ENCODE assay signal across 1 cellular context in the genomic region with DNA sequence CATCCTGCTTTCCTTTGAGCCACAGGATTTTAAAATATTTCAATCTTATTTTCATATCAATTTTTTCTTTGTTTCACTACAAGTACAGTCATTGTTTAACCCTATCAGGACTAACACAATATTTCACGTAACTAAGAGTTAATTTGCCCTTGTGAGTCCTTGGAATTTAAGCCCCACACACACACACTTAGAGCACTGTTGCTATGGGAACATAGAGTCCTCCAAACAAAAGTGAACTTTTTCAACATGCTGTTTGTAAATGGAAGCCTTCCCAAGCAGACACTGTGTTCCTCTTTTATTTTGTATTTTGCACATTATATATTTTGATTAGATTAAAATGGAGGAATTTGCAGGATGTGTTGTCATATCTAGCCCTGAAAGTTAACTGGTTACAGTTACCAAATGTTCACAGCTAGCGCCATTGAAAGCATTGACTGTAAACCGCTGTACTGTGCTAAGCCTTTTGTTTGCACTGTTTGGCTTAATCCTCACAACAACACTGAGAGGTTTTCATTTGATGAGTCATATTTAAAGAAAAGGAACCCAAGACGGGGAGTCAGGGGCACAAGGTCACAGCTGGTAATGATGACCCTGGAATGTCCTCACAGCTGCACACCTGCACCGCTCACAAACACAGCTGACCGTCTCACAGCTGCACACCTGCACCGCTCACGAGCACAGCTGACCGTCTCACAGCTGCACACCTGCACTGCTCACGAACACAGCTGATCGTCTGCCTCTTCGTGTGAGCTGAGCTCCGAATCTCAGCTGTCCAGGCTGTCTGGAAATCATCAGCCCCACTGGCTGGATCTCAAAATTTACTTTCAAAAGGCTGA.
A peak's percentile ranks its signal among the peaks of the same experiment; 100 is the strongest.
TF ChIP-seq lines count a peak whose summit lies in the region.

No MANE protein-coding gene starts in this region.

TF ChIP-seq in HepG2, 621 proteins besides CTCF, POLR2A, EP300 and RAD21 (continued from another document and continues in another):
- TF ChIP-seq, protein P1, sequence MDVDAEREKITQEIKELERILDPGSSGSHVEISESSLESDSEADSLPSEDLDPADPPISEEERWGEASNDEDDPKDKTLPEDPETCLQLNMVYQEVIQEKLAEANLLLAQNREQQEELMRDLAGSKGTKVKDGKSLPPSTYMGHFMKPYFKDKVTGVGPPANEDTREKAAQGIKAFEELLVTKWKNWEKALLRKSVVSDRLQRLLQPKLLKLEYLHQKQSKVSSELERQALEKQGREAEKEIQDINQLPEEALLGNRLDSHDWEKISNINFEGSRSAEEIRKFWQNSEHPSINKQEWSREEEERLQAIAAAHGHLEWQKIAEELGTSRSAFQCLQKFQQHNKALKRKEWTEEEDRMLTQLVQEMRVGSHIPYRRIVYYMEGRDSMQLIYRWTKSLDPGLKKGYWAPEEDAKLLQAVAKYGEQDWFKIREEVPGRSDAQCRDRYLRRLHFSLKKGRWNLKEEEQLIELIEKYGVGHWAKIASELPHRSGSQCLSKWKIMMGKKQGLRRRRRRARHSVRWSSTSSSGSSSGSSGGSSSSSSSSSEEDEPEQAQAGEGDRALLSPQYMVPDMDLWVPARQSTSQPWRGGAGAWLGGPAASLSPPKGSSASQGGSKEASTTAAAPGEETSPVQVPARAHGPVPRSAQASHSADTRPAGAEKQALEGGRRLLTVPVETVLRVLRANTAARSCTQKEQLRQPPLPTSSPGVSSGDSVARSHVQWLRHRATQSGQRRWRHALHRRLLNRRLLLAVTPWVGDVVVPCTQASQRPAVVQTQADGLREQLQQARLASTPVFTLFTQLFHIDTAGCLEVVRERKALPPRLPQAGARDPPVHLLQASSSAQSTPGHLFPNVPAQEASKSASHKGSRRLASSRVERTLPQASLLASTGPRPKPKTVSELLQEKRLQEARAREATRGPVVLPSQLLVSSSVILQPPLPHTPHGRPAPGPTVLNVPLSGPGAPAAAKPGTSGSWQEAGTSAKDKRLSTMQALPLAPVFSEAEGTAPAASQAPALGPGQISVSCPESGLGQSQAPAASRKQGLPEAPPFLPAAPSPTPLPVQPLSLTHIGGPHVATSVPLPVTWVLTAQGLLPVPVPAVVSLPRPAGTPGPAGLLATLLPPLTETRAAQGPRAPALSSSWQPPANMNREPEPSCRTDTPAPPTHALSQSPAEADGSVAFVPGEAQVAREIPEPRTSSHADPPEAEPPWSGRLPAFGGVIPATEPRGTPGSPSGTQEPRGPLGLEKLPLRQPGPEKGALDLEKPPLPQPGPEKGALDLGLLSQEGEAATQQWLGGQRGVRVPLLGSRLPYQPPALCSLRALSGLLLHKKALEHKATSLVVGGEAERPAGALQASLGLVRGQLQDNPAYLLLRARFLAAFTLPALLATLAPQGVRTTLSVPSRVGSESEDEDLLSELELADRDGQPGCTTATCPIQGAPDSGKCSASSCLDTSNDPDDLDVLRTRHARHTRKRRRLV (CRISPR knock-in tag; IDR thresholded peaks at IDR 0.05), result no peak
- TF ChIP-seq ZNF367 (CRISPR knock-in tag; IDR thresholded peaks at IDR 0.05; ENCODE audit: borderline replicate concordance) (no peak), HDAC1 (CRISPR knock-in tag; IDR thresholded peaks at IDR 0.05) (0 out of 2 replicates have a peak, but pooled peaks have one; percentile 23), ZFY (CRISPR knock-in tag; IDR thresholded peaks at IDR 0.05) (peak; percentile 13; the same call in 1 of the 2 replicates), ZNF496 (CRISPR knock-in tag; IDR thresholded peaks at IDR 0.05; ENCODE audit: insufficient replicate concordance) (no peak), AKAP8 (CRISPR knock-in tag; IDR thresholded peaks at IDR 0.05) (no peak), RBAK (CRISPR knock-in tag; IDR thresholded peaks at IDR 0.05) (no peak), THAP11 (CRISPR knock-in tag; IDR thresholded peaks at IDR 0.05) (peak; percentile 69), ZSCAN29 (CRISPR knock-in tag; conservative IDR thresholded peaks at IDR 0.05) (no peak), SIN3B (IDR thresholded peaks at IDR 0.05; ENCODE audit: low read length) (no peak), ZNF205 (CRISPR knock-in tag; IDR thresholded peaks at IDR 0.05) (no peak), ZNF234 (CRISPR knock-in tag; conservative IDR thresholded peaks at IDR 0.05) (no peak), HDAC2 (CRISPR knock-in tag; IDR thresholded peaks at IDR 0.05) (peak; percentile 78; the same call in 1 of the 2 replicates), HIVEP1 (CRISPR knock-in tag; IDR thresholded peaks at IDR 0.05) (peak; percentile 59; the same call in 1 of the 2 replicates), ZBTB3 (CRISPR knock-in tag; IDR thresholded peaks at IDR 0.05; ENCODE audit: borderline replicate concordance, low read depth) (no peak), RNF2 (conservative IDR thresholded peaks at IDR 0.05; ENCODE audit: low read depth) (no peak), SKI (IDR thresholded peaks at IDR 0.05; ENCODE audit: partially characterized antibody) (peak; percentile 62), FOSL2 (CRISPR knock-in tag; IDR thresholded peaks at IDR 0.05) (peak; percentile 97), ZBTB20 (CRISPR knock-in tag; IDR thresholded peaks at IDR 0.05; ENCODE audit: borderline replicate concordance, low read depth) (no peak; the same call in 1 of the 2 replicates), FOXM1 (CRISPR knock-in tag; IDR thresholded peaks at IDR 0.05) (no peak), ARNT2 (CRISPR knock-in tag; IDR thresholded peaks at IDR 0.05; ENCODE audit: low read depth) (0 out of 2 replicates have a peak, but pooled peaks have one; percentile 54), CHCHD3 (CRISPR knock-in tag; IDR thresholded peaks at IDR 0.05) (no peak), PRMT3 (CRISPR knock-in tag; IDR thresholded peaks at IDR 0.05; ENCODE audit: borderline replicate concordance, low read depth) (no peak), CREM (IDR thresholded peaks at IDR 0.05) (no peak; the same call in 1 of the 2 replicates), CREM (CRISPR knock-in tag; IDR thresholded peaks at IDR 0.05) (no peak), ZNF563 (CRISPR knock-in tag; IDR thresholded peaks at IDR 0.05) (no peak), NFKBIZ (CRISPR knock-in tag; IDR thresholded peaks at IDR 0.05) (no peak), AGO2 (optimal IDR thresholded peaks at IDR 0.05; ENCODE audit: low read depth, low read length) (no peak), EHMT2 (IDR thresholded peaks at IDR 0.05; ENCODE audit: borderline replicate concordance, low read depth, low read length) (peak; percentile 41; the same call in 1 of the 2 replicates)
- TF ChIP-seq, protein P2, sequence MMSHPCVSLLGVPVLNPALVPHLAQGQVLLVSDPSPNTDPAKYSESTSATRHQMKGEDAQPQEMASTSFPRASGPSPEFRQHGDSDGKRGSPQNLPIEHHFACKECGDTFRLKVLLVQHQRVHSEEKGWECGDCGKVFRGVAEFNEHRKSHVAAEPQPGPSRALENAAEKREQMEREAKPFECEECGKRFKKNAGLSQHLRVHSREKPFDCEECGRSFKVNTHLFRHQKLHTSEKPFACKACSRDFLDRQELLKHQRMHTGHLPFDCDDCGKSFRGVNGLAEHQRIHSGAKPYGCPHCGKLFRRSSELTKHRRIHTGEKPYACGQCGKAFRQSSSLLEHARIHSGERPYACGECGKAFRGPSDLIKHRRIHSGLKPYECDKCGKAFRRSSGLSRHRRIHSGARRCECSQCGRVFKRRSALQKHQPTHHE (CRISPR knock-in tag; IDR thresholded peaks at IDR 0.05; ENCODE audit: borderline replicate concordance), result 0 out of 2 replicates have a peak, but pooled peaks have one; percentile 46
- TF ChIP-seq, protein P3, sequence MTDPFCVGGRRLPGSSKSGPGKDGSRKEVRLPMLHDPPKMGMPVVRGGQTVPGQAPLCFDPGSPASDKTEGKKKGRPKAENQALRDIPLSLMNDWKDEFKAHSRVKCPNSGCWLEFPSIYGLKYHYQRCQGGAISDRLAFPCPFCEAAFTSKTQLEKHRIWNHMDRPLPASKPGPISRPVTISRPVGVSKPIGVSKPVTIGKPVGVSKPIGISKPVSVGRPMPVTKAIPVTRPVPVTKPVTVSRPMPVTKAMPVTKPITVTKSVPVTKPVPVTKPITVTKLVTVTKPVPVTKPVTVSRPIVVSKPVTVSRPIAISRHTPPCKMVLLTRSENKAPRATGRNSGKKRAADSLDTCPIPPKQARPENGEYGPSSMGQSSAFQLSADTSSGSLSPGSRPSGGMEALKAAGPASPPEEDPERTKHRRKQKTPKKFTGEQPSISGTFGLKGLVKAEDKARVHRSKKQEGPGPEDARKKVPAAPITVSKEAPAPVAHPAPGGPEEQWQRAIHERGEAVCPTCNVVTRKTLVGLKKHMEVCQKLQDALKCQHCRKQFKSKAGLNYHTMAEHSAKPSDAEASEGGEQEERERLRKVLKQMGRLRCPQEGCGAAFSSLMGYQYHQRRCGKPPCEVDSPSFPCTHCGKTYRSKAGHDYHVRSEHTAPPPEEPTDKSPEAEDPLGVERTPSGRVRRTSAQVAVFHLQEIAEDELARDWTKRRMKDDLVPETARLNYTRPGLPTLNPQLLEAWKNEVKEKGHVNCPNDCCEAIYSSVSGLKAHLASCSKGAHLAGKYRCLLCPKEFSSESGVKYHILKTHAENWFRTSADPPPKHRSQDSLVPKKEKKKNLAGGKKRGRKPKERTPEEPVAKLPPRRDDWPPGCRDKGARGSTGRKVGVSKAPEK (CRISPR knock-in tag; IDR thresholded peaks at IDR 0.05; ENCODE audit: borderline replicate concordance), result no peak
- TF ChIP-seq, protein P4, sequence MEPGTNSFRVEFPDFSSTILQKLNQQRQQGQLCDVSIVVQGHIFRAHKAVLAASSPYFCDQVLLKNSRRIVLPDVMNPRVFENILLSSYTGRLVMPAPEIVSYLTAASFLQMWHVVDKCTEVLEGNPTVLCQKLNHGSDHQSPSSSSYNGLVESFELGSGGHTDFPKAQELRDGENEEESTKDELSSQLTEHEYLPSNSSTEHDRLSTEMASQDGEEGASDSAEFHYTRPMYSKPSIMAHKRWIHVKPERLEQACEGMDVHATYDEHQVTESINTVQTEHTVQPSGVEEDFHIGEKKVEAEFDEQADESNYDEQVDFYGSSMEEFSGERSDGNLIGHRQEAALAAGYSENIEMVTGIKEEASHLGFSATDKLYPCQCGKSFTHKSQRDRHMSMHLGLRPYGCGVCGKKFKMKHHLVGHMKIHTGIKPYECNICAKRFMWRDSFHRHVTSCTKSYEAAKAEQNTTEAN (CRISPR knock-in tag; conservative IDR thresholded peaks at IDR 0.05), result peak; percentile 90
- TF ChIP-seq, protein P5, sequence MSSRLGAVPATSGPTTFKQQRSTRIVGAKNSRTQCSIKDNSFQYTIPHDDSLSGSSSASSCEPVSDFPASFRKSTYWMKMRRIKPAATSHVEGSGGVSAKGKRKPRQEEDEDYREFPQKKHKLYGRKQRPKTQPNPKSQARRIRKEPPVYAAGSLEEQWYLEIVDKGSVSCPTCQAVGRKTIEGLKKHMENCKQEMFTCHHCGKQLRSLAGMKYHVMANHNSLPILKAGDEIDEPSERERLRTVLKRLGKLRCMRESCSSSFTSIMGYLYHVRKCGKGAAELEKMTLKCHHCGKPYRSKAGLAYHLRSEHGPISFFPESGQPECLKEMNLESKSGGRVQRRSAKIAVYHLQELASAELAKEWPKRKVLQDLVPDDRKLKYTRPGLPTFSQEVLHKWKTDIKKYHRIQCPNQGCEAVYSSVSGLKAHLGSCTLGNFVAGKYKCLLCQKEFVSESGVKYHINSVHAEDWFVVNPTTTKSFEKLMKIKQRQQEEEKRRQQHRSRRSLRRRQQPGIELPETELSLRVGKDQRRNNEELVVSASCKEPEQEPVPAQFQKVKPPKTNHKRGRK (CRISPR knock-in tag; IDR thresholded peaks at IDR 0.05), result no peak
- TF ChIP-seq, protein P6, sequence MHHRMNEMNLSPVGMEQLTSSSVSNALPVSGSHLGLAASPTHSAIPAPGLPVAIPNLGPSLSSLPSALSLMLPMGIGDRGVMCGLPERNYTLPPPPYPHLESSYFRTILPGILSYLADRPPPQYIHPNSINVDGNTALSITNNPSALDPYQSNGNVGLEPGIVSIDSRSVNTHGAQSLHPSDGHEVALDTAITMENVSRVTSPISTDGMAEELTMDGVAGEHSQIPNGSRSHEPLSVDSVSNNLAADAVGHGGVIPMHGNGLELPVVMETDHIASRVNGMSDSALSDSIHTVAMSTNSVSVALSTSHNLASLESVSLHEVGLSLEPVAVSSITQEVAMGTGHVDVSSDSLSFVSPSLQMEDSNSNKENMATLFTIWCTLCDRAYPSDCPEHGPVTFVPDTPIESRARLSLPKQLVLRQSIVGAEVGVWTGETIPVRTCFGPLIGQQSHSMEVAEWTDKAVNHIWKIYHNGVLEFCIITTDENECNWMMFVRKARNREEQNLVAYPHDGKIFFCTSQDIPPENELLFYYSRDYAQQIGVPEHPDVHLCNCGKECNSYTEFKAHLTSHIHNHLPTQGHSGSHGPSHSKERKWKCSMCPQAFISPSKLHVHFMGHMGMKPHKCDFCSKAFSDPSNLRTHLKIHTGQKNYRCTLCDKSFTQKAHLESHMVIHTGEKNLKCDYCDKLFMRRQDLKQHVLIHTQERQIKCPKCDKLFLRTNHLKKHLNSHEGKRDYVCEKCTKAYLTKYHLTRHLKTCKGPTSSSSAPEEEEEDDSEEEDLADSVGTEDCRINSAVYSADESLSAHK (CRISPR knock-in tag; IDR thresholded peaks at IDR 0.05; ENCODE audit: borderline replicate concordance), result no peak
- TF ChIP-seq, protein P7, sequence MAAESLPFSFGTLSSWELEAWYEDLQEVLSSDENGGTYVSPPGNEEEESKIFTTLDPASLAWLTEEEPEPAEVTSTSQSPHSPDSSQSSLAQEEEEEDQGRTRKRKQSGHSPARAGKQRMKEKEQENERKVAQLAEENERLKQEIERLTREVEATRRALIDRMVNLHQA (CRISPR knock-in tag; IDR thresholded peaks at IDR 0.05), result no peak
- TF ChIP-seq, protein P8, sequence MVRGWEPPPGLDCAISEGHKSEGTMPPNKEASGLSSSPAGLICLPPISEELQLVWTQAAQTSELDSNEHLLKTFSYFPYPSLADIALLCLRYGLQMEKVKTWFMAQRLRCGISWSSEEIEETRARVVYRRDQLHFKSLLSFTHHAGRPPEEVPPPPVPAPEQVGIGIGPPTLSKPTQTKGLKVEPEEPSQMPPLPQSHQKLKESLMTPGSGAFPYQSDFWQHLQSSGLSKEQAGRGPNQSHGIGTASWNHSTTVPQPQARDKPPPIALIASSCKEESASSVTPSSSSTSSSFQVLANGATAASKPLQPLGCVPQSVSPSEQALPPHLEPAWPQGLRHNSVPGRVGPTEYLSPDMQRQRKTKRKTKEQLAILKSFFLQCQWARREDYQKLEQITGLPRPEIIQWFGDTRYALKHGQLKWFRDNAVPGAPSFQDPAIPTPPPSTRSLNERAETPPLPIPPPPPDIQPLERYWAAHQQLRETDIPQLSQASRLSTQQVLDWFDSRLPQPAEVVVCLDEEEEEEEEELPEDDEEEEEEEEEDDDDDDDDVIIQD (CRISPR knock-in tag; IDR thresholded peaks at IDR 0.05; ENCODE audit: low read depth), result peak; percentile 34; the same call in 1 of the 2 replicates
- TF ChIP-seq, protein P9, sequence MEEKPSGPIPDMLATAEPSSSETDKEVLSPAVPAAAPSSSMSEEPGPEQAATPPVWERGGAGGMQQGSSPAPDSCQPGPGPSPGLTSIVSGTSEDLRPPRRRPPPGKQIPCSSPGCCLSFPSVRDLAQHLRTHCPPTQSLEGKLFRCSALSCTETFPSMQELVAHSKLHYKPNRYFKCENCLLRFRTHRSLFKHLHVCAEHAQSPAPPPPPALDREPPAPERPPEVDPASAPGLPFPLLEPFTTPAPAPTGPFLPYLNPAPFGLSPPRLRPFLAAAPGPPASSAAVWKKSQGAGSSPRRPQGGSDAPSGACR (CRISPR knock-in tag; IDR thresholded peaks at IDR 0.05), result no peak
- TF ChIP-seq, protein P10, sequence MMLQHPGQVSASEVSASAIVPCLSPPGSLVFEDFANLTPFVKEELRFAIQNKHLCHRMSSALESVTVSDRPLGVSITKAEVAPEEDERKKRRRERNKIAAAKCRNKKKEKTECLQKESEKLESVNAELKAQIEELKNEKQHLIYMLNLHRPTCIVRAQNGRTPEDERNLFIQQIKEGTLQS (CRISPR knock-in tag; IDR thresholded peaks at IDR 0.05), result peak; percentile 85
